In the genomic region with DNA sequence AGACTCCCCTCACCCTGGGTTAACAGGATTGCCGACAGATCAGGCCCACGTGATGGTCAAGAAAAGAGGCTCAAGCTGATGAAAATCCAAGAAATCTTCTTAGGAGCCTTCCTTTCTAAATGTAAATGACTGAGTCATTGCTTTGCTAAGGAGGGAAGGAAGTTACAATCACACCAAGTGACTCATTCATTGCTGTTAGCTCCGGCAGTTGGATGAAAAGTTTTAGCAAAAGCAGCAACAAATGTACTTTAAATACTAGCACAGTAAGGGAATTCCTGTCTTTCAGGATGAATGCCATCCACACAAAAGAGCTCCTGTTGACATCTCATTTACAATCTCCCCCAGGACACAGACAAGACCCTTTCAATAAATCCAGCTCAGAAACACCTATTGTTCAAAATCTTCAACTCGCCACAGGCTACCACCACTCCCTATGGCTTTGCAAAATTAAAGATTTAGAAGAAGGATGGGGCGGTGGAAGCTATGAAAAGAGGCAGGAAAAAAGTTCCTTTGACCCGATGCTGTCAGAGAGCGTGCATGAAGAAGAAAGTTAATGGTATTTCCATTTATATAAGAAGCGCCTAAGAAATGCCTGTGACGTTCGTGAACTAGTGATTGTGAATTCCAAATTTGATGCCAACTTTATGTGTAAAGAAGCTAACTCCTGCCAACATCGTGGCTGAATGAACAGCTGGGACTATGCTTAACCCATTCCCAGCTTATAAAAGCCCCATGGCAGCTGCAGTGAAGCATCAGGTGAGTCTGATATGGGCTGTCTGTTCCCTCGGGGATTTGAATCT, we compare ENCODE assay signal across 8 cellular contexts.
DNase-seq lines count a peak whose midpoint lies in the region; ATAC-seq, FAIRE-seq and TF ChIP-seq lines count a peak whose summit lies in the region.

No MANE protein-coding gene starts in this region.

- H3K4me1 ChIP-seq in ectodermal cell (ENCODE audit: control insufficient read depth, insufficient read depth, low read length) (peaks cover 17% of the 10 kb centered on the region), HepG2 (ENCODE audit: insufficient read depth, low read length) (peaks cover 85% of the 10 kb centered on the region), testis (peaks cover 42% of the 10 kb centered on the region)

- intact Hi-C loops in HepG2 (cut with micrococcal nuclease; ENCODE audit: unreplicated experiment) (loop anchor here (1.0 to 2.0 kb wide), 3 partner anchors 8 to 61 kb away; no protein-coding TSS in a partner anchor), testis (cut with DNase I; ENCODE audit: low total_unique reads) (no loop called here)

- in situ Hi-C loops in HepG2 (cut with HindIII; ENCODE audit: extremely low pct_ligation_motif_present, low pct_unique_long_range_greater_than_20kb), result loop anchor here (25.0 kb wide), 1 partner anchor 566 kb away; no protein-coding TSS in a partner anchor

- CTCF ChIA-PET in HepG2 (lab: Yijun Ruan, JAX; ENCODE audit: low intra/inter-chr PET ratio, low total read pairs), result interaction anchor here (1.2 to 1.7 kb wide), 2 partner anchors 9 to 62 kb away, joined by 3 read pairs; no protein-coding TSS in a partner anchor
- CTCF ChIA-PET in GM10248 (lab: Yijun Ruan, JAX), result interaction anchor here (1.0 to 3.1 kb wide), 4 partner anchors 9 to 63 kb away, joined by 4 to 32 read pairs (median 10); no protein-coding TSS in a partner anchor

- peak overlapping the region; percentile 74 for H3K9ac ChIP-seq in HepG2 (ENCODE audit: insufficient read depth, low read depth, low read length)

- H2AFZ ChIP-seq in HepG2 (ENCODE audit: low read length), result no peak overlapping the region

- TSS peak; percentile 49 for BruUV-seq in HepG2 (replicated peaks; lab: Mats Ljungman, UMichigan)

- H3K27ac ChIP-seq in ectodermal cell (ENCODE audit: insufficient read depth, low read depth, low read length, poor library complexity, severe bottlenecking) (peak overlapping the region; percentile 99), HepG2 (ENCODE audit: extremely low read length, insufficient read depth, low read length) (peak overlapping the region; percentile 93), testis (peak overlapping the region; percentile 77 to 85)

- H3K4me2 ChIP-seq in HepG2 (ENCODE audit: low read depth, low read length), result peak overlapping the region; percentile 78

- no peaks in the 10 kb centered on the region for H3K36me3 ChIP-seq in ectodermal cell (ENCODE audit: control insufficient read depth, insufficient read depth, low read length)
- no peaks in the 10 kb centered on the region; a peak in 1 of 5 replicates for H3K36me3 ChIP-seq in HepG2 (replicated peaks in 1 of 2; ENCODE audit: control insufficient read depth in 1 of 2, insufficient read depth in 2 of 2, low read length in 2 of 2)
- H3K36me3 ChIP-seq in testis (ENCODE audit: low read depth, missing control alignments), result no peaks in the 10 kb centered on the region

- no peaks in the 10 kb centered on the region for H4K20me1 ChIP-seq in HepG2 (ENCODE audit: insufficient read depth, low read length)

- H3K4me3 ChIP-seq in ectodermal cell (ENCODE audit: insufficient read depth, low read depth, low read length) (peak overlapping the region; percentile 41), HepG2 (replicated peaks in 1 of 3; ENCODE audit: insufficient read depth in 1 of 3, low read depth in 2 of 3, low read length in 3 of 3) (peak overlapping the region in 2 of 3 experiments; percentile 17 to 45; a peak in 1 of 6 replicates), testis (peak overlapping the region; percentile 27 to 32)

- peak in 1 of 2 experiments; percentile 44; a peak in 1 of 4 replicates for TF ChIP-seq POLR2A in HepG2 (IDR thresholded peaks at IDR 0.05; ENCODE audit: insufficient read depth in 1 of 2, low read depth in 2 of 2, low read length in 2 of 2)
- TF ChIP-seq POLR2A in testis (IDR thresholded peaks at IDR 0.05), result no peak

- 0% methylated on average over 11 to 12 of the region's 12 CpGs for WGBS in ectodermal cell, 2 experiments
- 59% methylated on average over 12 of the region's 12 CpGs for WGBS in HepG2 (ENCODE audit: low lambda C conversion rate)
- WGBS in testis, 2 donors, result 14 to 23% methylated on average over 12 of the region's 12 CpGs

- ATAC-seq in HepG2, result peak; percentile 17

- peaks cover 2% of the 10 kb centered on the region for H3K79me2 ChIP-seq in HepG2 (ENCODE audit: insufficient read depth, low read length)

- no peaks in the 10 kb centered on the region for H3K9me3 ChIP-seq in ectodermal cell (ENCODE audit: control insufficient read depth, low read length)
- no peaks in the 10 kb centered on the region for H3K9me3 ChIP-seq in HepG2 (ENCODE audit: low read length)
- H3K9me3 ChIP-seq in testis, result no peaks in the 10 kb centered on the region

- TF ChIP-seq RAD21 in HepG2 (CRISPR knock-in tag; IDR thresholded peaks at IDR 0.05), result no peak

- POLR2A ChIA-PET in HepG2 (lab: Yijun Ruan, JAX), result interaction anchor here (0.5 to 11.2 kb wide), 16 partner anchors 8 to 306 kb away, joined by 3 to 271 read pairs (median 6); no protein-coding TSS in a partner anchor
- POLR2A ChIA-PET in GM10248 (lab: Yijun Ruan, JAX), result no interaction called here

- TF ChIP-seq EP300 in HepG2 (IDR thresholded peaks at IDR 0.05; ENCODE audit: low read depth in 2 of 2, low read length in 2 of 2) (peak in 1 of 2 experiments; percentile 55; a peak in 1 of 4 replicates), HepG2 (CRISPR knock-in tag; IDR thresholded peaks at IDR 0.05; ENCODE audit: borderline replicate concordance) (peak; percentile 74; the same call in 1 of the 2 replicates)

- FAIRE-seq in HepG2 (lab: Jason Lieb, UNC), result no peak

- TF ChIP-seq CTCF in HepG2 (CRISPR knock-in tag; IDR thresholded peaks at IDR 0.05) (no peak), testis (IDR thresholded peaks at IDR 0.05) (no peak), GM10248 (IDR thresholded peaks at IDR 0.05; ENCODE audit: control extremely low read depth, extremely low read depth, low read depth, missing control alignments) (no peak)

- DNase-seq in DMS114 treated with DMSO at 0.1 percent for 48 hours (lab: John Stamatoyannopoulos, UW; ENCODE audit: unreplicated experiment) (peak; percentile 83), HT1080 (ENCODE audit: low read depth) (peak; percentile 97), SIG-M5 (lab: John Stamatoyannopoulos, UW) (peak; percentile 82), HepG2 (ENCODE audit: low spot score) (peak; percentile 69), testis (no peak), activated gamma-delta T cell (lab: John Stamatoyannopoulos, UW) (no peak), GM10248 (ENCODE audit: extremely low spot score) (no peak)

- H3K27me3 ChIP-seq in ectodermal cell (ENCODE audit: control insufficient read depth, insufficient read depth, low read length, poor library complexity, severe bottlenecking) (no peaks in the 10 kb centered on the region), HepG2 (ENCODE audit: control insufficient read depth in 1 of 2, insufficient read depth in 2 of 2, low read length in 2 of 2) (no peaks in the 10 kb centered on the region), testis (no peaks in the 10 kb centered on the region)

TF ChIP-seq in HepG2, 621 proteins besides CTCF, POLR2A, EP300 and RAD21 (continues in another document):
- TF ChIP-seq FOXK1 (CRISPR knock-in tag; IDR thresholded peaks at IDR 0.05; ENCODE audit: borderline replicate concordance, low read depth) (0 out of 2 replicates have a peak, but pooled peaks have one; percentile 7), NFE2L2 (IDR thresholded peaks at IDR 0.05; ENCODE audit: low read length) (peak; percentile 53), RCOR2 (CRISPR knock-in tag; IDR thresholded peaks at IDR 0.05) (no peak), EZH2 (conservative IDR thresholded peaks at IDR 0.05; ENCODE audit: low read depth, low read length) (no peak), ZBTB37 (CRISPR knock-in tag; IDR thresholded peaks at IDR 0.05) (no peak), TIGD3 (CRISPR knock-in tag; IDR thresholded peaks at IDR 0.05; ENCODE audit: borderline replicate concordance) (no peak), ZFP41 (CRISPR knock-in tag; IDR thresholded peaks at IDR 0.05; ENCODE audit: borderline replicate concordance) (no peak), MXD4 (CRISPR knock-in tag; IDR thresholded peaks at IDR 0.05) (no peak), EED (CRISPR knock-in tag; IDR thresholded peaks at IDR 0.05) (no peak), MAZ (IDR thresholded peaks at IDR 0.05; ENCODE audit: borderline replicate concordance, low read depth, low read length) (no peak), MAZ (CRISPR knock-in tag; IDR thresholded peaks at IDR 0.05; ENCODE audit: low read depth) (no peak), ZNF138 (CRISPR knock-in tag; IDR thresholded peaks at IDR 0.05; ENCODE audit: low read depth) (no peak), RBM39 (IDR thresholded peaks at IDR 0.05; ENCODE audit: low read depth, low read length, poor library complexity, severe bottlenecking) (no peak), RBAK (CRISPR knock-in tag; IDR thresholded peaks at IDR 0.05) (no peak), ZNF776 (CRISPR knock-in tag; IDR thresholded peaks at IDR 0.05) (no peak), AGO1 (IDR thresholded peaks at IDR 0.05; ENCODE audit: low read depth, low read length, poor library complexity, severe bottlenecking) (no peak)

Comparison
In these comparisons a context has a peak if more than half of its experiments do, and no peak if none do; other contexts are left out.
1. DNase-seq: peak in DMS114 treated with DMSO at 0.1 percent for 48 hours (single experiment), HT1080 (single experiment), SIG-M5 (single experiment) and HepG2 (single experiment); none in testis (single experiment), activated gamma-delta T cell (single experiment) and GM10248 (single experiment).
2. Peak in every context shown above with its lines, with median percentiles within 50 percentile points of each other: H3K27ac ChIP-seq and H3K4me3 ChIP-seq.